9 cellular contexts compared by ENCODE assay signal in the genomic region with DNA sequence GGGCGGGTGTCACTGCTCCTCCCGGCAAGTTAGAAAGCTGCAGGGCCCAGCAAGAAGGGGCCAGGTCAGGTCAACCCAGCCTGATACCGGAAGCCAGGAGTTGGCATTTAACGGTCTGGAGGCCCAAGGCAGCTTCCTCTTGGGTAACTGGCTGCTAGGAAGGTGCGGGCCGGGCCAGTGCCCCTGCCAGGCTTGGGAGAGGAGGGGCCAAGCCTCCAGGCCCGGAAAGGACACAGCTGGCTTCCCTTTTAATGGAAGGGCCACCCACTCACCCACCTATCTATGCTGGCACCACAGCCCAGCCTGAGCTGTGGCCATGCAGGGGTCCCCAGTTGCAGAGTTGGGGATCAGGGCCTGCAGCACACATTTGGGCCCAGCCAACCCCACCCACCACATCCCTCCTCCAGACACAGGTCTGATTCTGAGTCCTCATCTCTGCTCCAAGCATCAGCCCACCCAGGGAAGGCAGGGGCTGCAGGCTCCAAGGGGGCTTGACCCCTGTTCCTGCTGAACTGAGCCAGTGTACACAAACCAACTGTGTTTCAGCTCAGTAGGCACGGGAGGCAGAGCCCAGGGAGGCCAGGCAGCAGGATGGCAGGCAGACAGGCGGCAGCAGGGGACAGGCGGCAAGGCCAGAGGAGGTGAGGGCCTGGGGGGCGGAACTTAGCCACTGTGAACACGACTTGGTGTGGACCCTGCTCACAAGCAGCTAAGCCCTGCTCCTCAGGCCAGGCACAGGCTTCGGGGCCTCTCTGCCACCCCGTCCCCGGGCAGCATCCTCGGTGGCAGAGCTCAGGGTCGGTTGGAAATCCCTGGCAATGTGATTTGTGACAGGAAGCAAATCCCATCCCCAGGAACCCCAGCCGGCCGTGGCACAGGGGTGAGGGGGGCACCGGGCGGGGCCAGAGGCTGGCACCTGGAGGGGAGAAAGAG. TPM values are rescaled to one million over a fixed set of nuclear protein-coding genes. Genes with fewer than 3 reads are reported as not detected.
A peak's percentile ranks its signal among the peaks of the same experiment; 100 is the strongest.
DNase-seq lines count a peak whose midpoint lies in the region; ATAC-seq and TF ChIP-seq lines count a peak whose summit lies in the region.
"Had no signal": no experiment of that assay in that cellular context is flagged by ENCODE, and none has a peak within 500 bp of the region (broad histone marks: within the 10 kb centered on the region; RNA-seq: fewer than 3 reads in every experiment).

No MANE protein-coding gene starts in this region.

- H2AFZ ChIP-seq in ACC112 (ENCODE audit: low read length, unreplicated experiment) = no peak overlapping the region
- no peak overlapping the region for H2AFZ ChIP-seq in MM.1S (ENCODE audit: low read length)
- no peak overlapping the region for H2AFZ ChIP-seq in GM23338

- peaks cover 15% of the 10 kb centered on the region for H3K27me3 Mint-ChIP-seq in GM23338 (ENCODE audit: insufficient read depth, low read depth, poor library complexity)

- H3K4me1 ChIP-seq in ACC112 (ENCODE audit: control insufficient read depth, insufficient read depth, low read length, unreplicated experiment) (peaks cover 43% of the 10 kb centered on the region), MM.1S (ENCODE audit: low read length) (peaks cover 21% of the 10 kb centered on the region), ascending aorta (peaks cover 38 to 56% of the 10 kb centered on the region in 2 donors), mesodermal cell (ENCODE audit: control insufficient read depth, insufficient read depth, low read length, poor library complexity, severe bottlenecking) (peaks cover 42% of the 10 kb centered on the region), GM23338 (ENCODE audit: insufficient read depth) (peaks cover 24% of the 10 kb centered on the region; the same call in 1 of the 2 replicates)

- peaks cover 4% of the 10 kb centered on the region for H3K36me3 Mint-ChIP-seq in GM23338 (ENCODE audit: low read depth)

- intact Hi-C loops in ascending aorta (cut with DNase I) = no loop called here

- H3K4me3 ChIP-seq in ACC112 (ENCODE audit: low read depth, low read length) (no peak overlapping the region), MM.1S (ENCODE audit: low read length) (no peak overlapping the region), ascending aorta (peak overlapping the region; percentile 20 to 99), mesodermal cell (ENCODE audit: extremely low read depth, insufficient read depth, low read length, poor library complexity, severe bottlenecking) (no peak overlapping the region), GM23338 (no peak overlapping the region)

- H3K27ac Mint-ChIP-seq in GM23338 = no peak overlapping the region

- no peak for DNase-seq in MM.1S
- DNase-seq in ascending aorta (ENCODE audit: low spot score in 2 of 2) = peak in 1 of 2 donors; percentile 84
- no peak for DNase-seq in NCI-H524 (lab: John Stamatoyannopoulos, UW)
- no peak for DNase-seq in GM19240 (ENCODE audit: insufficient read length, low spot score)
- DNase-seq in GM23338 (ENCODE audit: low spot score) = no peak

- H3K9me3 Mint-ChIP-seq in GM23338 = no peaks in the 10 kb centered on the region

- H3K27ac ChIP-seq in ACC112 (ENCODE audit: low read depth, low read length) (peak overlapping the region; percentile 79), MM.1S (ENCODE audit: low read length) (peak overlapping the region; percentile 21; the same call in 1 of the 2 replicates), ascending aorta (peak overlapping the region; percentile 99 to 100), mesodermal cell (ENCODE audit: low read depth, low read length, severe bottlenecking) (peak overlapping the region; percentile 73), GM23338 (ENCODE audit: low read depth) (no peak overlapping the region)

- peaks cover 50% of the 10 kb centered on the region for H3F3A ChIP-seq in MM.1S (ENCODE audit: insufficient read depth, low read length)
- peaks cover 18% of the 10 kb centered on the region; the same call in 1 of the 2 replicates for H3F3A ChIP-seq in GM23338 (replicated peaks; ENCODE audit: low read depth)

- H3K27me3 ChIP-seq in ACC112 (ENCODE audit: insufficient read depth, low read length) = no peaks in the 10 kb centered on the region
- no peaks in the 10 kb centered on the region for H3K27me3 ChIP-seq in MM.1S (replicated peaks; ENCODE audit: insufficient read depth, low read length)
- no peaks in the 10 kb centered on the region for H3K27me3 ChIP-seq in ascending aorta
- H3K27me3 ChIP-seq in GM23338 (ENCODE audit: insufficient read depth) = no peaks in the 10 kb centered on the region

- H3K36me3 ChIP-seq in ACC112 (ENCODE audit: insufficient read depth, low read length) (peaks cover 24% of the 10 kb centered on the region; the same call in 1 of the 2 replicates), MM.1S (replicated peaks; ENCODE audit: insufficient read depth, low read length) (no peaks in the 10 kb centered on the region), ascending aorta (peaks cover 34 to 41% of the 10 kb centered on the region in 2 donors), mesodermal cell (ENCODE audit: control insufficient read depth, insufficient read depth, low read length) (peaks cover 76% of the 10 kb centered on the region), GM23338 (ENCODE audit: insufficient read depth) (no peaks in the 10 kb centered on the region)

- H3K4me3 Mint-ChIP-seq in GM23338 = no peak overlapping the region

- no peak overlapping the region for H3K9ac ChIP-seq in MM.1S (ENCODE audit: low read length)

- ATAC-seq in GM18868 (IDR thresholded peaks at IDR 0.05; ENCODE audit: unreplicated experiment) = no peak
- ATAC-seq in GM23338 = no peak

- no peaks in the 10 kb centered on the region for H4K20me1 ChIP-seq in MM.1S (ENCODE audit: insufficient read depth, low read length)
- no peaks in the 10 kb centered on the region; the same call in 1 of the 2 replicates for H4K20me1 ChIP-seq in GM23338 (replicated peaks; ENCODE audit: insufficient read depth)

- WGBS in mesodermal cell (ENCODE audit: insufficient coverage in 2 of 2), 2 experiments = 93% methylated on average over 19 of the region's 21 CpGs

- H3K79me2 ChIP-seq in ACC112 (ENCODE audit: control insufficient read depth, insufficient read depth, low read length, unreplicated experiment) = peaks cover 55% of the 10 kb centered on the region
- H3K79me2 ChIP-seq in MM.1S (ENCODE audit: low read length) = peaks cover 51% of the 10 kb centered on the region
- peaks cover 12% of the 10 kb centered on the region; the same call in 1 of the 2 replicates for H3K79me2 ChIP-seq in GM23338 (replicated peaks; ENCODE audit: insufficient read depth)

- H3K4me1 Mint-ChIP-seq in GM23338 = peaks cover 19% of the 10 kb centered on the region

- TF ChIP-seq CTCF in MM.1S (IDR thresholded peaks at IDR 0.05; ENCODE audit: low read length) = no peak
- TF ChIP-seq CTCF in ascending aorta (IDR thresholded peaks at IDR 0.05) = no peak
- TF ChIP-seq CTCF in GM23338 (conservative IDR thresholded peaks at IDR 0.05; ENCODE audit: low read depth in 2 of 2) = no peak

- no peaks in the 10 kb centered on the region for H3K9me2 ChIP-seq in MM.1S (replicated peaks; ENCODE audit: insufficient read depth, low read length)
- H3K9me2 ChIP-seq in GM23338 (ENCODE audit: insufficient read depth) = no peaks in the 10 kb centered on the region

- H3K9me3 ChIP-seq in MM.1S (replicated peaks; ENCODE audit: insufficient read depth, low read length) (no peaks in the 10 kb centered on the region), ascending aorta (no peaks in the 10 kb centered on the region), mesodermal cell (ENCODE audit: control insufficient read depth, low read length) (no peaks in the 10 kb centered on the region)

- H3K4me2 ChIP-seq in MM.1S (ENCODE audit: low read depth, low read length) = no peak overlapping the region
- H3K4me2 ChIP-seq in GM23338 = no peak overlapping the region

TF ChIP-seq in GM23338, 12 proteins besides CTCF, POLR2A, EP300 and RAD21 (continues in another document):
- TF ChIP-seq POLR2AphosphoS5 (IDR thresholded peaks at IDR 0.05; ENCODE audit: low read depth) (no peak), ZNF114 (CRISPR knock-in tag; IDR thresholded peaks at IDR 0.05) (no peak), JUNB (IDR thresholded peaks at IDR 0.05; ENCODE audit: unreplicated experiment) (no peak), CREB1 (CRISPR knock-in tag; IDR thresholded peaks at IDR 0.05; ENCODE audit: low read depth) (no peak), ZNF331 (CRISPR knock-in tag; IDR thresholded peaks at IDR 0.05; ENCODE audit: low read depth) (no peak), REST (IDR thresholded peaks at IDR 0.05; ENCODE audit: unreplicated experiment) (no peak), STAT1 (IDR thresholded peaks at IDR 0.05; ENCODE audit: unreplicated experiment) (no peak)

RNA-seq across cellular contexts. Expression of gene ZSWIM4, which starts 40.8 kb away (rescaled TPM):
- 23.2 TPM for total RNA-seq in ascending aorta
- 25.4 TPM for polyA plus RNA-seq in mesodermal cell (2013, experiment 1 of 2)
- polyA plus RNA-seq in mesodermal cell (2013, experiment 2 of 2) = 17.4 TPM
- total RNA-seq in GM23338 (2014; rRNA removed; shearing (Covaris generic)) = 37.9 and 42.3 TPM in 2 replicates
- 5.4 and 6.1 TPM in 2 replicates for polyA plus RNA-seq in GM23338 (2016; fragmentation: Nextera tagmentation; extraction: Ambion mirVana)

RNA-seq across cellular contexts. Expression of gene NANOS3, which starts 40.9 kb away (rescaled TPM):
- total RNA-seq in ascending aorta = not detected
- polyA plus RNA-seq in mesodermal cell (2013, experiment 1 of 2) = 3.8 TPM
- polyA plus RNA-seq in mesodermal cell (2013, experiment 2 of 2) = 2.2 TPM
- total RNA-seq in GM23338 (2014; rRNA removed; shearing (Covaris generic)) = not detected in 2 replicates
- polyA plus RNA-seq in GM23338 (2016; fragmentation: Nextera tagmentation; extraction: Ambion mirVana) = not detected in 2 replicates
- total RNA-seq: pulmonary artery endothelial cell had no signal

Comparison
In these comparisons a context has a peak if more than half of its experiments do, and no peak if none do; other contexts are left out.
1. H3K4me3 ChIP-seq: peak in ascending aorta (2 of 2); none in ACC112 (single experiment), MM.1S (single experiment), mesodermal cell (single experiment) and GM23338 (single experiment).